8 cellular contexts compared by ENCODE assay signal in genomic region chrX:20266810-20267598, GRCh38. TPM values are rescaled to one million over a fixed set of nuclear protein-coding genes. Genes with fewer than 3 reads are reported as not detected.
DNase-seq lines count a peak whose midpoint lies in the region; ATAC-seq and TF ChIP-seq lines count a peak whose summit lies in the region.

RPS6KA3 (minus strand) TSS chrX:20266909; CDS start chrX:20266632, 277 bp downstream.

- peak; percentile 17 for TF ChIP-seq POLR2A in breast epithelium (IDR thresholded peaks at IDR 0.05)

- DNase-seq in A673 (ENCODE audit: low spot score) (peak; percentile 85), NCI-H2171 (lab: John Stamatoyannopoulos, UW) (peak; percentile 77), breast epithelium (ENCODE audit: low spot score in 2 of 2) (peak; percentile 89 to 90)

- H3K9me3 ChIP-seq in A673 (ENCODE audit: low read depth, low read length, poor library complexity, severe bottlenecking) (no peaks in the 10 kb centered on the region), breast epithelium (no peaks in the 10 kb centered on the region), iPS-20b (ENCODE audit: insufficient read depth, low read depth, low read length) (no peaks in the 10 kb centered on the region)

- H3K36me3 ChIP-seq in A673 (ENCODE audit: insufficient read depth, low read length, poor library complexity, severe bottlenecking) (no peaks in the 10 kb centered on the region), breast epithelium (no peaks in the 10 kb centered on the region), iPS-20b (ENCODE audit: insufficient read depth, low read depth, low read length) (no peaks in the 10 kb centered on the region)

- H3K27me3 ChIP-seq in A673 (replicated peaks; ENCODE audit: insufficient read depth, low read depth, low read length, poor library complexity) = peaks cover 5% of the 10 kb centered on the region
- peaks cover 0 to 29% of the 10 kb centered on the region in 2 donors for H3K27me3 ChIP-seq in breast epithelium
- H3K27me3 ChIP-seq in iPS-20b (ENCODE audit: insufficient read depth, low read length) = peaks cover 53% of the 10 kb centered on the region

- peak within 1 kb of the TSS; percentile 75 for H3K4me3 ChIP-seq in A673 (ENCODE audit: low read depth, low read length, poor library complexity, severe bottlenecking)
- H3K4me3 ChIP-seq in breast epithelium = peak within 1 kb of the TSS; percentile 63 to 77 (median 71)
- H3K4me3 ChIP-seq in iPS-20b (ENCODE audit: low read length) = peak within 1 kb of the TSS; percentile 80
- peak within 1 kb of the TSS; percentile 52 to 78 (median 62) for H3K4me3 ChIP-seq in skin epidermis

- POLR2A ChIA-PET in A673 (lab: Charles Lee; ENCODE audit: low non-redundant PET) = interaction anchor here (0.6 kb wide), 2 partner anchors 22 to 63 kb away, joined by 11 read pairs; no protein-coding TSS in a partner anchor

- intact Hi-C loops in A673 (cut with micrococcal nuclease; ENCODE audit: unreplicated experiment) (no loop called here), breast epithelium (cut with DNase I; ENCODE audit: low total_unique reads) (no loop called here)

- ATAC-seq in GM18861 (IDR thresholded peaks at IDR 0.05; ENCODE audit: unreplicated experiment) = peak; percentile 51
- peak; percentile 85 for ATAC-seq in HG03066 (IDR thresholded peaks at IDR 0.05; ENCODE audit: low read depth, unreplicated experiment)

- H3K4me1 ChIP-seq in A673 (ENCODE audit: insufficient read depth, low read length, poor library complexity, severe bottlenecking) = no peaks in the 10 kb centered on the region
- H3K4me1 ChIP-seq in breast epithelium = no peaks in the 10 kb centered on the region
- peaks cover 6% of the 10 kb centered on the region; the same call in 1 of the 2 replicates for H3K4me1 ChIP-seq in iPS-20b (ENCODE audit: insufficient read depth, low read length)

- peak within 1 kb of the TSS; percentile 61 for H3K27ac ChIP-seq in A673 (ENCODE audit: low read depth, low read length, poor library complexity, severe bottlenecking)
- H3K27ac ChIP-seq in VCaP = peak within 1 kb of the TSS; percentile 80
- H3K27ac ChIP-seq in breast epithelium = peak within 1 kb of the TSS; percentile 83 to 93
- no peak within 1 kb of the TSS for H3K27ac ChIP-seq in iPS-20b (ENCODE audit: low read length)
- peak within 1 kb of the TSS; percentile 77 to 93 (median 87) for H3K27ac ChIP-seq in skin epidermis

- peak within 1 kb of the TSS; percentile 78; the same call in 1 of the 2 replicates for H3K9ac ChIP-seq in iPS-20b (ENCODE audit: low read depth, low read length)

- CTCF ChIA-PET in A673 (lab: Charles Lee) = interaction anchor here (0.6 to 0.8 kb wide), 2 partner anchors 14 to 21 kb away, joined by 4 to 10 read pairs; no protein-coding TSS in a partner anchor

- BruUV-seq in A673 (replicated peaks; lab: Mats Ljungman, UMichigan) = no TSS peak

- no peak for TF ChIP-seq CTCF in A673 (conservative IDR thresholded peaks at IDR 0.05; ENCODE audit: low read depth, low read length)
- no peak for TF ChIP-seq CTCF in VCaP (conservative IDR thresholded peaks at IDR 0.05)
- TF ChIP-seq CTCF in breast epithelium (IDR thresholded peaks at IDR 0.05) = no peak

RNA-seq across cellular contexts. Expression of gene RPS6KA3, which starts in this region (rescaled TPM):
- total RNA-seq in A673 (2021) (32.3 and 33.6 TPM in 2 replicates), breast epithelium (10 to 100 TPM; 35.7 to 41.0 (median 37.0) TPM)
